In genomic region chr9:68501159-68501506, GRCh38 we compare ENCODE assay signal across 20 cellular contexts. TPM values are rescaled to one million over a fixed set of nuclear protein-coding genes. Genes with fewer than 3 reads are reported as not detected.
DNase-seq lines count a peak whose midpoint lies in the region; ATAC-seq and TF ChIP-seq lines count a peak whose summit lies in the region.
"Had no signal": no experiment of that assay in that cellular context is flagged by ENCODE, and none has a peak within 500 bp of the region (broad histone marks: within the 10 kb centered on the region; RNA-seq: fewer than 3 reads in every experiment).

No MANE protein-coding gene starts in this region.

- peaks cover 8% of the 10 kb centered on the region for H3K27me3 Mint-ChIP-seq in activated naive CD4-positive, alpha-beta T cell treated with anti-CD3 and anti-CD28 coated beads for 36 hours (ENCODE audit: low read depth)

- no peak overlapping the region for H3K27ac Mint-ChIP-seq in activated naive CD4-positive, alpha-beta T cell treated with anti-CD3 and anti-CD28 coated beads for 36 hours
- H3K27ac Mint-ChIP-seq: memory B cell had no signal

- no peak for TF ChIP-seq POLR2A in gastroesophageal sphincter (IDR thresholded peaks at IDR 0.05)

- DNase-seq in HAP-1 (ENCODE audit: low spot score in 2 of 2) (peak; percentile 35 to 39), RWPE2 (ENCODE audit: low spot score) (no peak), retinal pigment epithelial cell (ENCODE audit: low read depth) (peak; percentile 98), NCI-H82 (lab: John Stamatoyannopoulos, UW) (no peak), NCI-H2171 treated with DMSO at 0.1 percent for 48 hours (lab: John Stamatoyannopoulos, UW) (no peak)
- no peak for DNase-seq in activated naive CD4-positive, alpha-beta T cell treated with anti-CD3 and anti-CD28 coated beads for 36 hours
- DNase-seq: activated effector memory CD4-positive, alpha-beta T cell treated with anti-CD3 and anti-CD28 coated beads, Interleukin-2, amount 50 U/mL, for 16 hours; colonic mucosa; Kasumi-1; NCI-H1694; right lobe of liver; stimulated activated CD4-positive, alpha-beta T cell treated with anti-CD3 and anti-CD28 coated beads, Interleukin-2, amount 100 ng/mL, for 48 hours; substantia nigra had no signal

- WGBS in gastroesophageal sphincter (ENCODE audit: low coverage in 1 of 2), 2 donors = 29 to 31% methylated on average over 1 to 2 of the region's 2 CpGs

- H3K4me1 ChIP-seq in HAP-1 = peaks cover 13% of the 10 kb centered on the region
- H3K4me1 ChIP-seq in RWPE2 (ENCODE audit: insufficient read depth, poor library complexity, severe bottlenecking) = no peaks in the 10 kb centered on the region
- H3K4me1 ChIP-seq in gastroesophageal sphincter = peaks cover 10 to 86% (median 21%) of the 10 kb centered on the region in 3 donors
- H3K4me1 ChIP-seq: colonic mucosa had no signal

- H3K36me3 Mint-ChIP-seq in activated naive CD4-positive, alpha-beta T cell treated with anti-CD3 and anti-CD28 coated beads for 36 hours (ENCODE audit: low read depth) = no peaks in the 10 kb centered on the region
- H3K36me3 Mint-ChIP-seq: memory B cell had no signal

- no peak for TF ChIP-seq CTCF in RWPE2 (IDR thresholded peaks at IDR 0.05; ENCODE audit: poor library complexity, severe bottlenecking)
- no peak for TF ChIP-seq CTCF in gastroesophageal sphincter (IDR thresholded peaks at IDR 0.05)
- no peak for TF ChIP-seq CTCF in retinal pigment epithelial cell (conservative IDR thresholded peaks at IDR 0.05; ENCODE audit: low read depth, low read length)

- ATAC-seq in RWPE2 (ENCODE audit: low read depth) (peak; percentile 74), gastroesophageal sphincter (no peak), HG02623 (IDR thresholded peaks at IDR 0.05; ENCODE audit: unreplicated experiment) (no peak)

- H3K27me3 ChIP-seq in HAP-1 (ENCODE audit: low read depth) = no peaks in the 10 kb centered on the region
- no peaks in the 10 kb centered on the region for H3K27me3 ChIP-seq in RWPE2 (ENCODE audit: insufficient read depth, poor library complexity, severe bottlenecking)
- H3K27me3 ChIP-seq in gastroesophageal sphincter = no peaks in the 10 kb centered on the region
- H3K27me3 ChIP-seq: colonic mucosa, right lobe of liver had no signal

- H3K36me3 ChIP-seq in HAP-1 (replicated peaks) (no peaks in the 10 kb centered on the region), RWPE2 (ENCODE audit: low read depth) (no peaks in the 10 kb centered on the region), gastroesophageal sphincter (peaks cover 0 to 82% of the 10 kb centered on the region in 2 donors)
- H3K36me3 ChIP-seq: colonic mucosa, right lobe of liver had no signal

- H3K9me3 ChIP-seq in HAP-1 (no peaks in the 10 kb centered on the region), RWPE2 (ENCODE audit: severe bottlenecking) (no peaks in the 10 kb centered on the region), gastroesophageal sphincter (no peaks in the 10 kb centered on the region)
- H3K9me3 ChIP-seq: colonic mucosa, right lobe of liver had no signal

- H3K4me3 Mint-ChIP-seq in activated naive CD4-positive, alpha-beta T cell treated with anti-CD3 and anti-CD28 coated beads for 36 hours = no peak overlapping the region
- H3K4me3 Mint-ChIP-seq: memory B cell, neural crest cell had no signal

- no peak for TF ChIP-seq EP300 in gastroesophageal sphincter (IDR thresholded peaks at IDR 0.05)

- H3K27ac ChIP-seq in RWPE2 (ENCODE audit: poor library complexity, severe bottlenecking) (no peak overlapping the region), gastroesophageal sphincter (peak overlapping the region; percentile 80 to 92 (median 86))
- H3K27ac ChIP-seq: colonic mucosa, right lobe of liver had no signal

- CTCF ChIA-PET in activated naive CD4-positive, alpha-beta T cell treated with anti-CD3 and anti-CD28 coated beads for 36 hours (lab: Charles Lee) = no interaction called here

- in situ Hi-C loops in HAP-1 (cut with MboI; ENCODE audit: low sequenced_read_pairs) = no loop called here

- H3K4me3 ChIP-seq in HAP-1 (no peak overlapping the region), RWPE2 (ENCODE audit: severe bottlenecking) (no peak overlapping the region), gastroesophageal sphincter (no peak overlapping the region), retinal pigment epithelial cell (ENCODE audit: low read length) (no peak overlapping the region)
- H3K4me3 ChIP-seq: colonic mucosa, right lobe of liver had no signal

- H3K4me1 Mint-ChIP-seq in activated naive CD4-positive, alpha-beta T cell treated with anti-CD3 and anti-CD28 coated beads for 36 hours (ENCODE audit: low read depth) = no peaks in the 10 kb centered on the region

- intact Hi-C loops in activated naive CD4-positive, alpha-beta T cell treated with anti-CD3 and anti-CD28 coated beads for 36 hours (cut with micrococcal nuclease) = no loop called here

- H3K9me3 Mint-ChIP-seq in activated naive CD4-positive, alpha-beta T cell treated with anti-CD3 and anti-CD28 coated beads for 36 hours = no peaks in the 10 kb centered on the region
- H3K9me3 Mint-ChIP-seq: memory B cell, neural crest cell had no signal

RNA-seq across cellular contexts. Expression of gene TMEM252, which starts 39.5 kb away (rescaled TPM):
- total RNA-seq in gastroesophageal sphincter = under 1 TPM in 1 of 4 donors, not detected in 3; 0.67 TPM
- not detected for total RNA-seq in activated naive CD4-positive, alpha-beta T cell treated with anti-CD3 and anti-CD28 coated beads for 36 hours
- total RNA-seq: colonic mucosa; endothelial cell of umbilical vein; HT1080; neural crest cell; T-helper 2 cell treated with Interferon-gamma antibody and Interleukin-4, amounts not matched to agents 100 ng/mL and 5 ng/mL, for 36 hours had no signal

Comparison
In these comparisons a context has a peak if more than half of its experiments do, and no peak if none do; other contexts are left out.
1. DNase-seq: peak in HAP-1 (2 of 2) and retinal pigment epithelial cell (single experiment); none in RWPE2 (single experiment), NCI-H82 (single experiment), activated naive CD4-positive, alpha-beta T cell treated with anti-CD3 and anti-CD28 coated beads for 36 hours (single experiment) and NCI-H2171 treated with DMSO at 0.1 percent for 48 hours (single experiment).